7 cellular contexts compared by ENCODE assay signal in the genomic region with DNA sequence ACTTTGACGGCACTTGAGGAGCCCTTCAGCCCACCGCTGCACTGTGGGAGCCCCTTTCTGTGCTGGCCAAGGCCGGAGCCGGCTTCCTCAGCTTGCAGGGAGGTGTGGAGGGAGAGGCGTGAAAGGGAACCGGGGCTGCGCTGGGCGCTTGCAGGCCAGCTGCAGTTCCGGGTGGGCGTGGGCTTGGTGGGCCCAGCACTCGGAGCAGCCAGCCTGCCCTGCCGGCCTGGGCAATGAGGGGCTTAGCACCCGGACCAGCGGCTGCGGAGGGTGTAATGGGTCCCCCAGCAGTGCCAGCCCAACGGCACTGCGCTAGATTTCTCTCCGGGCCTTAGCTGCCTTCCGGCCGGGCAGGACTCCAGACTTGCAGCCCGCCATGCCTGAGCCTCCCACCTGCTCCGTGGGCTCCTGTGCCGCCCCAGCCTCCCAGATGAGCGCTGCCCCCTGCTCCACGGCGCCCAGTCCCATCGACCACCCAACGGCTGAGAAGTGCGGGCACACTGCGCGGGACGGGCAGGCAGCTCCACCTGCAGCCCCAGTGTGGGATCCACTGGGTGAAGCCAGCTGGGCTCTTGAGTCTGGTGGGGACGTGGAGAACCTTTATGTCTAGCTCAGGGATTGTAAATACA. TPM values are rescaled to one million over a fixed set of nuclear protein-coding genes. Genes with fewer than 3 reads are reported as not detected.
"Had no signal": no experiment of that assay in that cellular context is flagged by ENCODE, and none has a peak within 500 bp of the region (broad histone marks: within the 10 kb centered on the region; RNA-seq: fewer than 3 reads in every experiment).

No MANE protein-coding gene starts in this region.

RNA-seq across cellular contexts. Expression of a gene that starts 7.0 kb away (rescaled TPM):
- total RNA-seq: HT-29, LHCN-M2, MCF 10A, OCI-LY7, PC-3, Right ventricle myocardium inferior, SJSA1 had no signal

RNA-seq across cellular contexts. Expression of a gene that starts 41.6 kb away (rescaled TPM):
- total RNA-seq: HT-29, LHCN-M2, MCF 10A, OCI-LY7, PC-3, Right ventricle myocardium inferior, SJSA1 had no signal
